21 cellular contexts compared by ENCODE assay signal in genomic region chr16:58855291-58855823, GRCh38.
"Had no signal": no experiment of that assay in that cellular context is flagged by ENCODE, and none has a peak within 500 bp of the region (broad histone marks: within the 10 kb centered on the region; RNA-seq: fewer than 3 reads in every experiment).

No MANE protein-coding gene starts in this region.

- H3K4me1 Mint-ChIP-seq: activated CD4-positive, alpha-beta T cell treated with anti-CD3 and anti-CD28 coated beads, Interleukin-2, amount 10 ng/mL, durations not matched to agents 7 days and 5 days; activated naive CD8-positive, alpha-beta T cell treated with anti-CD3 and anti-CD28 coated beads, Interleukin-2, amount 10 ng/mL, durations not matched to agents 7 days and 5 days; central memory CD8-positive, alpha-beta T cell had no signal

- DNase-seq: activated CD4-positive, alpha-beta T cell treated with anti-CD3 and anti-CD28 coated beads, Interleukin-2, amount 10 ng/mL, durations not matched to agents 7 days and 5 days; activated naive CD8-positive, alpha-beta T cell treated with anti-CD3 and anti-CD28 coated beads, Interleukin-2, amount 10 ng/mL, durations not matched to agents 7 days and 5 days; effector CD4-positive, alpha-beta T cell; esophagus squamous epithelium; kidney; left ventricle myocardium inferior; naive thymus-derived CD8-positive, alpha-beta T cell; nucleus accumbens; small intestine; stimulated activated CD4-positive, alpha-beta T cell treated with anti-CD3 and anti-CD28 coated beads, Interleukin-4, amount 100 ng/mL, for 24 hours; stimulated activated CD8-positive, alpha-beta memory T cell treated with anti-CD3 and anti-CD28 coated beads, Interleukin-4, amount 100 ng/mL, for 48 hours; stimulated activated naive CD4-positive, alpha-beta T cell treated with Interleukin-2 at 50 U/mL for 16 hours; substantia nigra; T-helper 1 cell; T1000 had no signal

- H3K27ac Mint-ChIP-seq: activated CD4-positive, alpha-beta T cell treated with anti-CD3 and anti-CD28 coated beads, Interleukin-2, amount 10 ng/mL, durations not matched to agents 7 days and 5 days; activated naive CD8-positive, alpha-beta T cell treated with anti-CD3 and anti-CD28 coated beads, Interleukin-2, amount 10 ng/mL, durations not matched to agents 7 days and 5 days; naive thymus-derived CD8-positive, alpha-beta T cell had no signal

- H3K9me3 Mint-ChIP-seq: activated CD4-positive, alpha-beta T cell treated with anti-CD3 and anti-CD28 coated beads, Interleukin-2, amount 10 ng/mL, durations not matched to agents 7 days and 5 days; activated naive CD8-positive, alpha-beta T cell treated with anti-CD3 and anti-CD28 coated beads, Interleukin-2, amount 10 ng/mL, durations not matched to agents 7 days and 5 days had no signal

- H3K9me3 ChIP-seq: esophagus squamous epithelium, right atrium auricular region, tibial nerve had no signal

- H3K36me3 Mint-ChIP-seq: activated naive CD8-positive, alpha-beta T cell treated with anti-CD3 and anti-CD28 coated beads, Interleukin-2, amount 10 ng/mL, durations not matched to agents 7 days and 5 days; brain; naive thymus-derived CD8-positive, alpha-beta T cell had no signal

- H3K27me3 Mint-ChIP-seq: activated CD4-positive, alpha-beta T cell treated with anti-CD3 and anti-CD28 coated beads, Interleukin-2, amount 10 ng/mL, durations not matched to agents 7 days and 5 days had no signal

- H3K4me3 ChIP-seq: coronary artery, esophagus squamous epithelium, hepatocyte, left ventricle myocardium inferior, right atrium auricular region, tibial nerve had no signal

- H3K27me3 ChIP-seq: esophagus squamous epithelium, hepatocyte, right atrium auricular region, tibial nerve had no signal

- H3K4me1 ChIP-seq: esophagus squamous epithelium, right atrium auricular region, tibial nerve had no signal

- H3K4me3 Mint-ChIP-seq: activated CD4-positive, alpha-beta T cell treated with anti-CD3 and anti-CD28 coated beads, Interleukin-2, amount 10 ng/mL, durations not matched to agents 7 days and 5 days; activated naive CD8-positive, alpha-beta T cell treated with anti-CD3 and anti-CD28 coated beads, Interleukin-2, amount 10 ng/mL, durations not matched to agents 7 days and 5 days; brain; central memory CD8-positive, alpha-beta T cell; naive thymus-derived CD8-positive, alpha-beta T cell had no signal

- H3K27ac ChIP-seq: coronary artery, esophagus squamous epithelium, hepatocyte, left ventricle myocardium inferior, right atrium auricular region, tibial nerve had no signal

- ATAC-seq: naive thymus-derived CD8-positive, alpha-beta T cell had no signal

- H3K36me3 ChIP-seq: esophagus squamous epithelium, left ventricle myocardium inferior, right atrium auricular region, tibial nerve had no signal
